ENCODE assay signal across 1 cellular context in genomic region chr9:99400184-99400731, GRCh38.
TF ChIP-seq lines count a peak whose summit lies in the region.

No MANE protein-coding gene starts in this region.

TF ChIP-seq in GM23338, 12 proteins besides CTCF, POLR2A, EP300 and RAD21 (continued from another document):
- no peak for TF ChIP-seq REST (IDR thresholded peaks at IDR 0.05; ENCODE audit: unreplicated experiment)
- TF ChIP-seq EZH2 (IDR thresholded peaks at IDR 0.05; ENCODE audit: low read depth, unreplicated experiment) = no peak
- TF ChIP-seq STAT1 (IDR thresholded peaks at IDR 0.05; ENCODE audit: unreplicated experiment) = no peak
- no peak for TF ChIP-seq EZH2phosphoT487 (IDR thresholded peaks at IDR 0.05; ENCODE audit: unreplicated experiment)
- TF ChIP-seq ZNF114 (CRISPR knock-in tag; IDR thresholded peaks at IDR 0.05) = no peak
- no peak for TF ChIP-seq POLR2AphosphoS5 (IDR thresholded peaks at IDR 0.05; ENCODE audit: low read depth)
- TF ChIP-seq ZNF331 (CRISPR knock-in tag; IDR thresholded peaks at IDR 0.05; ENCODE audit: low read depth) = no peak
- TF ChIP-seq JUNB (IDR thresholded peaks at IDR 0.05; ENCODE audit: unreplicated experiment) = no peak
- no peak for TF ChIP-seq ETS1 (IDR thresholded peaks at IDR 0.05)
- no peak for TF ChIP-seq NANOG (IDR thresholded peaks at IDR 0.05; ENCODE audit: borderline replicate concordance)
- no peak for TF ChIP-seq CREB1 (CRISPR knock-in tag; IDR thresholded peaks at IDR 0.05; ENCODE audit: low read depth)
